Comparison of ENCODE assay signal across 8 cellular contexts in genomic region chr10:59865101-59865500, GRCh38. TPM values are rescaled to one million over a fixed set of nuclear protein-coding genes. Genes with fewer than 3 reads are reported as not detected.
DNase-seq lines count a peak whose midpoint lies in the region; TF ChIP-seq lines count a peak whose summit lies in the region.

No MANE protein-coding gene starts in this region.

- CTCF ChIA-PET in activated naive CD4-positive, alpha-beta T cell treated with anti-CD3 and anti-CD28 coated beads for 36 hours (lab: Charles Lee) = interaction anchor here (0.6 to 4.5 kb wide), 12 partner anchors 8 to 953 kb away, joined by 3 to 36 read pairs (median 3); partner anchors contain the start of gene CCDC6
- CTCF ChIA-PET in activated naive CD4-positive, alpha-beta T cell treated with anti-CD3 and anti-CD28 coated beads, Interleukin-2, amount 10 ng/mL, durations not matched to agents 7 days and 5 days (lab: Charles Lee) = interaction anchor here (0.6 to 4.8 kb wide), 28 partner anchors 8 to 581 kb away, joined by 3 to 94 read pairs (median 4); partner anchors contain the start of gene CCDC6
- CTCF ChIA-PET in HEK293 (lab: Yijun Ruan, JAX) = interaction anchor here (0.6 to 3.5 kb wide), 22 partner anchors 8 to 335 kb away, joined by 3 to 20 read pairs (median 4); partner anchors contain the start of gene CCDC6

- POLR2A ChIA-PET in HEK293 (lab: Yijun Ruan, JAX) = interaction anchor here (0.6 to 1.9 kb wide), 3 partner anchors 10 to 171 kb away, joined by 3 to 7 read pairs (median 3); partner anchors contain the start of gene CCDC6

- intact Hi-C loops in activated naive CD4-positive, alpha-beta T cell treated with anti-CD3 and anti-CD28 coated beads for 36 hours (cut with micrococcal nuclease) = loop anchor here (1.0 kb wide), 2 partner anchors 41 to 167 kb away; partner anchors contain the start of gene CCDC6

- peak overlapping the region; percentile 14 for H3K27ac Mint-ChIP-seq in activated naive CD4-positive, alpha-beta T cell treated with anti-CD3 and anti-CD28 coated beads for 36 hours
- no peak overlapping the region for H3K27ac Mint-ChIP-seq in activated naive CD4-positive, alpha-beta T cell treated with anti-CD3 and anti-CD28 coated beads, Interleukin-2, amount 10 ng/mL, durations not matched to agents 7 days and 5 days
- H3K27ac Mint-ChIP-seq in HFFc6 = no peak overlapping the region

- H3K27ac ChIP-seq in HEK293 (ENCODE audit: extremely low read depth, low read depth, low read length) (no peak overlapping the region), mucosa of rectum (ENCODE audit: low read depth in 2 of 2, low read length in 2 of 2) (peak overlapping the region in 1 of 2 donors; percentile 35)

- DNase-seq in activated naive CD4-positive, alpha-beta T cell treated with anti-CD3 and anti-CD28 coated beads for 36 hours = peak; percentile 33
- DNase-seq in activated naive CD4-positive, alpha-beta T cell treated with anti-CD3 and anti-CD28 coated beads, Interleukin-2, amount 10 ng/mL, durations not matched to agents 7 days and 5 days = no peak
- DNase-seq in NCI-H1105 treated with DMSO at 0.1 percent for 48 hours (lab: John Stamatoyannopoulos, UW) = peak; percentile 10
- peak; percentile 28 for DNase-seq in cerebellum (ENCODE audit: low spot score)
- no peak for DNase-seq in NCI-H774 (lab: John Stamatoyannopoulos, UW)
- DNase-seq in HFFc6 = no peak

- H3K9me3 ChIP-seq in HEK293 (ENCODE audit: control insufficient read depth, insufficient read depth, low read depth, low read length) (no peaks in the 10 kb centered on the region), mucosa of rectum (ENCODE audit: control insufficient read depth in 2 of 2, low read length in 2 of 2) (no peaks in the 10 kb centered on the region)

- H3K4me3 ChIP-seq in HEK293 (ENCODE audit: low read depth, low read length) (no peak overlapping the region), mucosa of rectum (ENCODE audit: low read length in 2 of 2) (peak overlapping the region; percentile 2 to 20)

- H3K36me3 ChIP-seq in HEK293 (ENCODE audit: control insufficient read depth in 2 of 2, insufficient read depth in 1 of 2, low read length in 2 of 2) (no peaks in the 10 kb centered on the region; a peak in 1 of 3 replicates), mucosa of rectum (ENCODE audit: control insufficient read depth in 2 of 2, insufficient read depth in 2 of 2, low read length in 2 of 2) (no peaks in the 10 kb centered on the region)

- peaks cover 70% of the 10 kb centered on the region for H3K4me1 Mint-ChIP-seq in activated naive CD4-positive, alpha-beta T cell treated with anti-CD3 and anti-CD28 coated beads for 36 hours (ENCODE audit: low read depth)
- H3K4me1 Mint-ChIP-seq in activated naive CD4-positive, alpha-beta T cell treated with anti-CD3 and anti-CD28 coated beads, Interleukin-2, amount 10 ng/mL, durations not matched to agents 7 days and 5 days = peaks cover 18% of the 10 kb centered on the region
- no peaks in the 10 kb centered on the region for H3K4me1 Mint-ChIP-seq in HFFc6 (ENCODE audit: low read depth)

- H3K36me3 Mint-ChIP-seq in activated naive CD4-positive, alpha-beta T cell treated with anti-CD3 and anti-CD28 coated beads for 36 hours (ENCODE audit: low read depth) = peaks cover 18% of the 10 kb centered on the region
- peaks cover 9% of the 10 kb centered on the region for H3K36me3 Mint-ChIP-seq in activated naive CD4-positive, alpha-beta T cell treated with anti-CD3 and anti-CD28 coated beads, Interleukin-2, amount 10 ng/mL, durations not matched to agents 7 days and 5 days
- H3K36me3 Mint-ChIP-seq in HFFc6 (ENCODE audit: low read depth) = no peaks in the 10 kb centered on the region; the same call in 1 of the 2 replicates

- no peaks in the 10 kb centered on the region for H3K27me3 Mint-ChIP-seq in activated naive CD4-positive, alpha-beta T cell treated with anti-CD3 and anti-CD28 coated beads for 36 hours (ENCODE audit: low read depth)
- H3K27me3 Mint-ChIP-seq in activated naive CD4-positive, alpha-beta T cell treated with anti-CD3 and anti-CD28 coated beads, Interleukin-2, amount 10 ng/mL, durations not matched to agents 7 days and 5 days = no peaks in the 10 kb centered on the region
- peaks cover 2% of the 10 kb centered on the region; the same call in 1 of the 2 replicates for H3K27me3 Mint-ChIP-seq in HFFc6 (ENCODE audit: insufficient read depth)

- H3K9ac ChIP-seq in mucosa of rectum (ENCODE audit: low read depth in 1 of 2, low read length in 2 of 2) = no peak overlapping the region

- H3K4me3 Mint-ChIP-seq in activated naive CD4-positive, alpha-beta T cell treated with anti-CD3 and anti-CD28 coated beads for 36 hours = no peak overlapping the region
- no peak overlapping the region for H3K4me3 Mint-ChIP-seq in activated naive CD4-positive, alpha-beta T cell treated with anti-CD3 and anti-CD28 coated beads, Interleukin-2, amount 10 ng/mL, durations not matched to agents 7 days and 5 days
- no peak overlapping the region for H3K4me3 Mint-ChIP-seq in HFFc6

- peaks cover 12% of the 10 kb centered on the region; the same call in 1 of the 2 replicates for H3K4me1 ChIP-seq in HEK293 (ENCODE audit: control insufficient read depth, insufficient read depth, low read length)
- H3K4me1 ChIP-seq in mucosa of rectum (ENCODE audit: control insufficient read depth in 2 of 2, insufficient read depth in 2 of 2, low read length in 2 of 2) = peaks cover 0 to 24% of the 10 kb centered on the region in 2 donors

- no peaks in the 10 kb centered on the region for H3K9me3 Mint-ChIP-seq in activated naive CD4-positive, alpha-beta T cell treated with anti-CD3 and anti-CD28 coated beads for 36 hours
- H3K9me3 Mint-ChIP-seq in activated naive CD4-positive, alpha-beta T cell treated with anti-CD3 and anti-CD28 coated beads, Interleukin-2, amount 10 ng/mL, durations not matched to agents 7 days and 5 days = no peaks in the 10 kb centered on the region
- H3K9me3 Mint-ChIP-seq in HFFc6 = no peaks in the 10 kb centered on the region

- TF ChIP-seq CTCF in HEK293 (tag by site-specific recombination; IDR thresholded peaks at IDR 0.05) = no peak
- no peak; the same call in 1 of the 2 replicates for TF ChIP-seq CTCF in HFFc6 (IDR thresholded peaks at IDR 0.05)

- no peaks in the 10 kb centered on the region for H3K27me3 ChIP-seq in mucosa of rectum (ENCODE audit: control insufficient read depth in 2 of 2, insufficient read depth in 2 of 2, low read length in 2 of 2)

TF ChIP-seq in HEK293, 187 proteins besides CTCF, POLR2A, EP300 and RAD21 (continues in another document):
- TF ChIP-seq ZNF184 (tag by site-specific recombination; IDR thresholded peaks at IDR 0.05) (no peak), ZBTB7A (tag by site-specific recombination; IDR thresholded peaks at IDR 0.05; ENCODE audit: low read depth) (no peak), ZNF140 (tag by site-specific recombination; IDR thresholded peaks at IDR 0.05) (no peak), ZBTB8A (tag by site-specific recombination; IDR thresholded peaks at IDR 0.05) (no peak), ZNF19 (tag by site-specific recombination; IDR thresholded peaks at IDR 0.05; ENCODE audit: low read depth) (no peak), ZNF292 (tag by site-specific recombination; IDR thresholded peaks at IDR 0.05; ENCODE audit: borderline replicate concordance, low read depth) (no peak), ZFHX2 (tag by site-specific recombination; conservative IDR thresholded peaks at IDR 0.05) (no peak), ZNF335 (tag by site-specific recombination; conservative IDR thresholded peaks at IDR 0.05) (no peak), GLIS1 (tag by site-specific recombination; IDR thresholded peaks at IDR 0.05) (no peak), ZNF596 (tag by site-specific recombination; IDR thresholded peaks at IDR 0.05) (no peak), ZNF830 (tag by site-specific recombination; IDR thresholded peaks at IDR 0.05; ENCODE audit: low read depth) (no peak), PRDM1 (tag by site-specific recombination; IDR thresholded peaks at IDR 0.05) (peak; percentile 53; the same call in 1 of the 2 replicates), TCF7L2 (IDR thresholded peaks at IDR 0.05; ENCODE audit: borderline replicate concordance, low read depth, low read length) (no peak), ZEB2 (tag by site-specific recombination; IDR thresholded peaks at IDR 0.05) (no peak), HOXD13 (CRISPR knock-in tag; IDR thresholded peaks at IDR 0.05; ENCODE audit: borderline replicate concordance) (no peak), ZNF660 (tag by site-specific recombination; IDR thresholded peaks at IDR 0.05) (0 out of 2 replicates have a peak, but pooled peaks have one; percentile 20), ZNF544 (tag by site-specific recombination; IDR thresholded peaks at IDR 0.05) (no peak), ZNF555 (tag by site-specific recombination; conservative IDR thresholded peaks at IDR 0.05) (no peak)
- TF ChIP-seq, protein P1, sequence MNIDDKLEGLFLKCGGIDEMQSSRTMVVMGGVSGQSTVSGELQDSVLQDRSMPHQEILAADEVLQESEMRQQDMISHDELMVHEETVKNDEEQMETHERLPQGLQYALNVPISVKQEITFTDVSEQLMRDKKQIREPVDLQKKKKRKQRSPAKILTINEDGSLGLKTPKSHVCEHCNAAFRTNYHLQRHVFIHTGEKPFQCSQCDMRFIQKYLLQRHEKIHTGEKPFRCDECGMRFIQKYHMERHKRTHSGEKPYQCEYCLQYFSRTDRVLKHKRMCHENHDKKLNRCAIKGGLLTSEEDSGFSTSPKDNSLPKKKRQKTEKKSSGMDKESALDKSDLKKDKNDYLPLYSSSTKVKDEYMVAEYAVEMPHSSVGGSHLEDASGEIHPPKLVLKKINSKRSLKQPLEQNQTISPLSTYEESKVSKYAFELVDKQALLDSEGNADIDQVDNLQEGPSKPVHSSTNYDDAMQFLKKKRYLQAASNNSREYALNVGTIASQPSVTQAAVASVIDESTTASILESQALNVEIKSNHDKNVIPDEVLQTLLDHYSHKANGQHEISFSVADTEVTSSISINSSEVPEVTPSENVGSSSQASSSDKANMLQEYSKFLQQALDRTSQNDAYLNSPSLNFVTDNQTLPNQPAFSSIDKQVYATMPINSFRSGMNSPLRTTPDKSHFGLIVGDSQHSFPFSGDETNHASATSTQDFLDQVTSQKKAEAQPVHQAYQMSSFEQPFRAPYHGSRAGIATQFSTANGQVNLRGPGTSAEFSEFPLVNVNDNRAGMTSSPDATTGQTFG (tag by site-specific recombination; IDR thresholded peaks at IDR 0.05; ENCODE audit: borderline replicate concordance) = no peak

RNA-seq across cellular contexts. Expression of gene CCDC6, which starts 41.3 kb away (rescaled TPM):
- 10 to 100 TPM; 43.1 to 44.9 TPM for total RNA-seq in activated naive CD4-positive, alpha-beta T cell treated with anti-CD3 and anti-CD28 coated beads for 36 hours
- total RNA-seq in cerebellum = 35.4 TPM
- 10 to 100 TPM; 33.0 to 43.0 (median 36.7) TPM for total RNA-seq in HFFc6 (2021; fragmentation: NEBNext Ultra II Directional; extraction: Animal tissue kit (Norgen Biotek cat#: 25700))

Comparison
In these comparisons a context has a peak if more than half of its experiments do, and no peak if none do; other contexts are left out.
1. DNase-seq: peak in activated naive CD4-positive, alpha-beta T cell treated with anti-CD3 and anti-CD28 coated beads for 36 hours (single experiment), NCI-H1105 treated with DMSO at 0.1 percent for 48 hours (single experiment) and cerebellum (single experiment); none in activated naive CD4-positive, alpha-beta T cell treated with anti-CD3 and anti-CD28 coated beads, Interleukin-2, amount 10 ng/mL, durations not matched to agents 7 days and 5 days (single experiment), NCI-H774 (single experiment) and HFFc6 (single experiment).